Comparison of ENCODE assay signal across 8 cellular contexts in genomic region chrX:131816551-131817136, GRCh38.
A peak's percentile ranks its signal among the peaks of the same experiment; 100 is the strongest.
DNase-seq lines count a peak whose midpoint lies in the region; ATAC-seq lines count a peak whose summit lies in the region.

No MANE protein-coding gene starts in this region.

- POLR2A ChIA-PET in CD8-positive, alpha-beta memory T cell (lab: Charles Lee) = no interaction called here

- H3K36me3 Mint-ChIP-seq in CD8-positive, alpha-beta memory T cell = peaks cover 0 to 1% (median 0%) of the 10 kb centered on the region in 3 donors

- no peaks in the 10 kb centered on the region for H3K36me3 ChIP-seq in CD8-positive, alpha-beta memory T cell (ENCODE audit: insufficient read depth, low read length)

- no peaks in the 10 kb centered on the region for H3K9me3 Mint-ChIP-seq in CD8-positive, alpha-beta memory T cell

- H3K27ac ChIP-seq in CD8-positive, alpha-beta memory T cell (ENCODE audit: low read depth, low read length) = no peak overlapping the region

- no peaks in the 10 kb centered on the region for H3K9me3 ChIP-seq in CD8-positive, alpha-beta memory T cell (ENCODE audit: low read length)

- H3K27me3 Mint-ChIP-seq in CD8-positive, alpha-beta memory T cell = no peaks in the 10 kb centered on the region

- H3K4me1 ChIP-seq in CD8-positive, alpha-beta memory T cell (ENCODE audit: insufficient read depth, low read length) = peaks cover 6% of the 10 kb centered on the region

- H3K4me1 Mint-ChIP-seq in CD8-positive, alpha-beta memory T cell = peaks cover 11 to 38% (median 21%) of the 10 kb centered on the region in 3 donors

- H3K27me3 ChIP-seq in CD8-positive, alpha-beta memory T cell (ENCODE audit: insufficient read depth, low read length, poor library complexity, severe bottlenecking) = no peaks in the 10 kb centered on the region

- CTCF ChIA-PET in CD8-positive, alpha-beta memory T cell (lab: Charles Lee) = no interaction called here

- peak overlapping the region; percentile 43 for H3K4me3 ChIP-seq in CD8-positive, alpha-beta memory T cell (ENCODE audit: low read length)

- DNase-seq in CD8-positive, alpha-beta memory T cell = peak in 4 of 5 donors; percentile 51 to 85 (median 82)
- peak; percentile 92 for DNase-seq in NOMO-1 treated with dmso at 0.1 percent for 144 hours (lab: John Stamatoyannopoulos, UW; ENCODE audit: unreplicated experiment)
- peak; percentile 78 for DNase-seq in activated effector memory CD4-positive, alpha-beta T cell treated with anti-CD3 and anti-CD28 coated beads, Interleukin-2, amount 50 U/mL, for 16 hours
- DNase-seq in left cardiac atrium = peak; percentile 80
- DNase-seq in stimulated activated CD4-positive, alpha-beta T cell treated with anti-CD3 and anti-CD28 coated beads, Interleukin-1b, Interleukin-23, amount 100 ng/mL, for 24 hours (ENCODE audit: low read depth in 4 of 4, low spot score in 1 of 4) = peak; percentile 43 to 75 (median 50)
- no peak for DNase-seq in NCI-H446 treated with DMSO at 0.1 percent for 48 hours (lab: John Stamatoyannopoulos, UW)

- intact Hi-C loops in left cardiac atrium (cut with DNase I) = no loop called here

- ATAC-seq in GM21717 (IDR thresholded peaks at IDR 0.05; ENCODE audit: unreplicated experiment) (peak; percentile 46), left cardiac atrium (peak; percentile 75 to 87), HG03457 (IDR thresholded peaks at IDR 0.05; ENCODE audit: unreplicated experiment) (no peak)

- H3K4me3 Mint-ChIP-seq in CD8-positive, alpha-beta memory T cell = peak overlapping the region; percentile 73 to 89 (median 84)

- peak overlapping the region; percentile 7 to 89 (median 76) for H3K27ac Mint-ChIP-seq in CD8-positive, alpha-beta memory T cell
